1 cellular context compared by ENCODE assay signal in the genomic region with DNA sequence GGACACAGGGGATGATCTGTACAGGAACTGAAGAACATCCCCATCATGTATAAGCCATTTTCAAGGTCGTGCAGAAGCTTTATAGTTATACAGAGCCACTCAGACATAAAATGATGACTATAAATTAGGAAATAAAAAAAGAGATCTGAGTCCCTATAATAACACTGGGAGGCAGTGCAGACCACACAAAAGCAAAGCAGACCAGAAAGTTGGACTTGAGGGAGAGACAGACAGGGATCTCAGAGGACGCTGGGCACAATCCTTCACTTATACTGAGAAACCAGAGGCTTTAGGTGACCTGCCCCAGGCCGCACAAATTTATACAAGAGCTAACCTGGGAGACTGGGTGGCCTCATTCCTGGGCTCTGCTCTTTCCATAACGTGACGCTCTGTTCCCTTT.
TF ChIP-seq lines count a peak whose summit lies in the region.

No MANE protein-coding gene starts in this region.

TF ChIP-seq in HCT116, 20 proteins besides CTCF, POLR2A, EP300 and RAD21 (continued from another document):
- TF ChIP-seq POLR2AphosphoS5 (IDR thresholded peaks at IDR 0.05; ENCODE audit: low read depth, low read length) (no peak), TCF7L2 (IDR thresholded peaks at IDR 0.05; ENCODE audit: borderline replicate concordance, extremely low read depth, insufficient read depth, insufficient read length) (no peak), SIN3A (IDR thresholded peaks at IDR 0.05; ENCODE audit: low read depth) (no peak)
TF ChIP-seq in HCT116: peak in this region for 0.
